In the genomic region with DNA sequence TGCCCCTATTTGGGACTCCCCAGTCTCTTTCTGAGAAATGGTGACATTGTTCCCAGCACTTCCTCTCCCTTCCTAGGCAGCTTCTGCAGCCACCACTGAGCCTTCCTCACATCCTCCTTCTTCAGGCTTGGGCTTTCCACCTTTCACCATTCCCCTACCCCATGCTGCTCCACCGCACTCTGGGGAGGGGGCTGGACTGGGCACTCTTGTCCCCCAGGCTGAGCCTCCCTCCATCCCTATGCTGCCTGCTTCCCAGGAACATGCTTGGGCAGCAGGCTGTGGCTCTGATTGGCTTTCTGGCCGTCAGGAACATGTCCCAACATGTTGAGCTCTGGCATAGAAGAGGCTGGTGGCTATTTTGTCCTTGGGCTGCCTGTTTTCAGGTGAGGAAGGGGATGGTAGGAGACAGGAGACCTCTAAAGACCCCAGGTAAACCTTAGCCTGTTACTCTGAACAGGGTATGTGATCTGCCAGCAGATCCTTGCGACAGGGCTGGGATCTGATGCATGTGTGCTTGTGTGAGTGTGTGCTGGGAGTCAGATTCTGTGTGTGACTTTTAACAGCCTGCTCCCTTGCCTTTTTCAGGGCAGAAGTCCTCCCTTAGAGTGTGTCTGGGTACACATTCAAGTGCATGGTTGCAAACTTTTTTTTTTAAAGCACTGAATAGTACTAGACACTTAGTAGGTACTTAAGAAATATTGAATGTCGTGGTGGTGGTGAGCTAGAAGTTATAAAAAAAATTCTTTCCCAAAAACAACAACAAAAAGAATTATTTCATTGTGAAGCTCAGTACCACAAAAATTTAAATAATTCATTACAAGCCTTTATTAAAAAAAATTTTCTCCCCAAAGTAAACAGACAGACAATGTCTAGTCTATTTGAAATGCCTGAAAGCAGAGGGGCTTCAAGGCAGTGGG, we compare ENCODE assay signal across 2 cellular contexts.
TF ChIP-seq lines count a peak whose summit lies in the region.

No MANE protein-coding gene starts in this region.

TF ChIP-seq in IMR-90, 13 proteins besides CTCF, POLR2A, EP300 and RAD21:
- TF ChIP-seq MAZ (IDR thresholded peaks at IDR 0.05; ENCODE audit: borderline replicate concordance, low read depth, low read length) (no peak), CEBPB (IDR thresholded peaks at IDR 0.05; ENCODE audit: low read depth, low read length) (peak; percentile 51; the same call in 1 of the 2 replicates)

TF ChIP-seq in GM12878, 131 proteins besides CTCF, POLR2A, EP300 and RAD21 (continues in another document):
- peak; percentile 52 for TF ChIP-seq RELB (IDR thresholded peaks at IDR 0.05; ENCODE audit: low read depth)
- TF ChIP-seq ZNF24 (IDR thresholded peaks at IDR 0.05), result no peak
- TF ChIP-seq RB1 (IDR thresholded peaks at IDR 0.05; ENCODE audit: borderline replicate concordance), result 0 out of 2 replicates have a peak, but pooled peaks have one; percentile 44
- no peak for TF ChIP-seq CREB1 (IDR thresholded peaks at IDR 0.05; ENCODE audit: low read depth)
- no peak for TF ChIP-seq BMI1 (IDR thresholded peaks at IDR 0.05; ENCODE audit: borderline replicate concordance)
- peak; percentile 30 for TF ChIP-seq MTA2 (IDR thresholded peaks at IDR 0.05; ENCODE audit: low read depth)
- TF ChIP-seq ZZZ3 (IDR thresholded peaks at IDR 0.05; ENCODE audit: control insufficient read depth, insufficient read length, low read depth), result no peak
- no peak for TF ChIP-seq BACH1 (IDR thresholded peaks at IDR 0.05; ENCODE audit: borderline replicate concordance)
- no peak for TF ChIP-seq SMAD5 (IDR thresholded peaks at IDR 0.05; ENCODE audit: low read depth)
- no peak for TF ChIP-seq CHD4 (IDR thresholded peaks at IDR 0.05)
- peak; percentile 30; the same call in 1 of the 2 replicates for TF ChIP-seq DPF2 (IDR thresholded peaks at IDR 0.05)
- TF ChIP-seq RAD51 (IDR thresholded peaks at IDR 0.05), result no peak
- no peak for TF ChIP-seq PML (IDR thresholded peaks at IDR 0.05; ENCODE audit: low read length)
- TF ChIP-seq, protein P1, sequence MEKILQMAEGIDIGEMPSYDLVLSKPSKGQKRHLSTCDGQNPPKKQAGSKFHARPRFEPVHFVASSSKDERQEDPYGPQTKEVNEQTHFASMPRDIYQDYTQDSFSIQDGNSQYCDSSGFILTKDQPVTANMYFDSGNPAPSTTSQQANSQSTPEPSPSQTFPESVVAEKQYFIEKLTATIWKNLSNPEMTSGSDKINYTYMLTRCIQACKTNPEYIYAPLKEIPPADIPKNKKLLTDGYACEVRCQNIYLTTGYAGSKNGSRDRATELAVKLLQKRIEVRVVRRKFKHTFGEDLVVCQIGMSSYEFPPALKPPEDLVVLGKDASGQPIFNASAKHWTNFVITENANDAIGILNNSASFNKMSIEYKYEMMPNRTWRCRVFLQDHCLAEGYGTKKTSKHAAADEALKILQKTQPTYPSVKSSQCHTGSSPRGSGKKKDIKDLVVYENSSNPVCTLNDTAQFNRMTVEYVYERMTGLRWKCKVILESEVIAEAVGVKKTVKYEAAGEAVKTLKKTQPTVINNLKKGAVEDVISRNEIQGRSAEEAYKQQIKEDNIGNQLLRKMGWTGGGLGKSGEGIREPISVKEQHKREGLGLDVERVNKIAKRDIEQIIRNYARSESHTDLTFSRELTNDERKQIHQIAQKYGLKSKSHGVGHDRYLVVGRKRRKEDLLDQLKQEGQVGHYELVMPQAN (conservative IDR thresholded peaks at IDR 0.05), result no peak
- no peak for TF ChIP-seq KDM1A (IDR thresholded peaks at IDR 0.05; ENCODE audit: borderline replicate concordance)
- TF ChIP-seq RFX5 (IDR thresholded peaks at IDR 0.05; ENCODE audit: low read depth, low read length), result no peak
- TF ChIP-seq BRCA1 (IDR thresholded peaks at IDR 0.05; ENCODE audit: low read depth, low read length), result no peak
- TF ChIP-seq EED (IDR thresholded peaks at IDR 0.05; ENCODE audit: low read depth), result peak; percentile 87
- TF ChIP-seq, protein P2, sequence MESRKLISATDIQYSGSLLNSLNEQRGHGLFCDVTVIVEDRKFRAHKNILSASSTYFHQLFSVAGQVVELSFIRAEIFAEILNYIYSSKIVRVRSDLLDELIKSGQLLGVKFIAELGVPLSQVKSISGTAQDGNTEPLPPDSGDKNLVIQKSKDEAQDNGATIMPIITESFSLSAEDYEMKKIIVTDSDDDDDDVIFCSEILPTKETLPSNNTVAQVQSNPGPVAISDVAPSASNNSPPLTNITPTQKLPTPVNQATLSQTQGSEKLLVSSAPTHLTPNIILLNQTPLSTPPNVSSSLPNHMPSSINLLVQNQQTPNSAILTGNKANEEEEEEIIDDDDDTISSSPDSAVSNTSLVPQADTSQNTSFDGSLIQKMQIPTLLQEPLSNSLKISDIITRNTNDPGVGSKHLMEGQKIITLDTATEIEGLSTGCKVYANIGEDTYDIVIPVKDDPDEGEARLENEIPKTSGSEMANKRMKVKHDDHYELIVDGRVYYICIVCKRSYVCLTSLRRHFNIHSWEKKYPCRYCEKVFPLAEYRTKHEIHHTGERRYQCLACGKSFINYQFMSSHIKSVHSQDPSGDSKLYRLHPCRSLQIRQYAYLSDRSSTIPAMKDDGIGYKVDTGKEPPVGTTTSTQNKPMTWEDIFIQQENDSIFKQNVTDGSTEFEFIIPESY (IDR thresholded peaks at IDR 0.05), result no peak
- 0 out of 2 replicates have a peak, but pooled peaks have one; percentile 20 for TF ChIP-seq NBN (IDR thresholded peaks at IDR 0.05)
- TF ChIP-seq SPI1 (IDR thresholded peaks at IDR 0.05; ENCODE audit: borderline replicate concordance, insufficient read depth, low read depth, low read length), result peak; percentile 82
- 0 out of 2 replicates have a peak, but pooled peaks have one; percentile 22 for TF ChIP-seq ZBED1 (IDR thresholded peaks at IDR 0.05; ENCODE audit: borderline replicate concordance)
- no peak for TF ChIP-seq POU2F2 (IDR thresholded peaks at IDR 0.05; ENCODE audit: borderline replicate concordance, low read depth, low read length)
- no peak for TF ChIP-seq ZNF687 (IDR thresholded peaks at IDR 0.05)
- TF ChIP-seq, protein P3, sequence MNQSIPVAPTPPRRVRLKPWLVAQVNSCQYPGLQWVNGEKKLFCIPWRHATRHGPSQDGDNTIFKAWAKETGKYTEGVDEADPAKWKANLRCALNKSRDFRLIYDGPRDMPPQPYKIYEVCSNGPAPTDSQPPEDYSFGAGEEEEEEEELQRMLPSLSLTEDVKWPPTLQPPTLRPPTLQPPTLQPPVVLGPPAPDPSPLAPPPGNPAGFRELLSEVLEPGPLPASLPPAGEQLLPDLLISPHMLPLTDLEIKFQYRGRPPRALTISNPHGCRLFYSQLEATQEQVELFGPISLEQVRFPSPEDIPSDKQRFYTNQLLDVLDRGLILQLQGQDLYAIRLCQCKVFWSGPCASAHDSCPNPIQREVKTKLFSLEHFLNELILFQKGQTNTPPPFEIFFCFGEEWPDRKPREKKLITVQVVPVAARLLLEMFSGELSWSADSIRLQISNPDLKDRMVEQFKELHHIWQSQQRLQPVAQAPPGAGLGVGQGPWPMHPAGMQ (IDR thresholded peaks at IDR 0.05; ENCODE audit: borderline replicate concordance), result no peak
- TF ChIP-seq BHLHE40 (IDR thresholded peaks at IDR 0.05; ENCODE audit: borderline replicate concordance in 1 of 2, low read depth in 2 of 2, low read length in 1 of 2), result no peak
- no peak for TF ChIP-seq CREM (IDR thresholded peaks at IDR 0.05; ENCODE audit: low read depth)
- no peak for TF ChIP-seq JUND (IDR thresholded peaks at IDR 0.05; ENCODE audit: low read depth, low read length)
- TF ChIP-seq ZNF217 (IDR thresholded peaks at IDR 0.05), result no peak
- TF ChIP-seq SMARCA5 (IDR thresholded peaks at IDR 0.05), result peak; percentile 16; the same call in 1 of the 2 replicates
- TF ChIP-seq EZH2 (IDR thresholded peaks at IDR 0.05; ENCODE audit: borderline replicate concordance, control insufficient read depth, low read depth, low read length), result no peak
- TF ChIP-seq, protein P4, sequence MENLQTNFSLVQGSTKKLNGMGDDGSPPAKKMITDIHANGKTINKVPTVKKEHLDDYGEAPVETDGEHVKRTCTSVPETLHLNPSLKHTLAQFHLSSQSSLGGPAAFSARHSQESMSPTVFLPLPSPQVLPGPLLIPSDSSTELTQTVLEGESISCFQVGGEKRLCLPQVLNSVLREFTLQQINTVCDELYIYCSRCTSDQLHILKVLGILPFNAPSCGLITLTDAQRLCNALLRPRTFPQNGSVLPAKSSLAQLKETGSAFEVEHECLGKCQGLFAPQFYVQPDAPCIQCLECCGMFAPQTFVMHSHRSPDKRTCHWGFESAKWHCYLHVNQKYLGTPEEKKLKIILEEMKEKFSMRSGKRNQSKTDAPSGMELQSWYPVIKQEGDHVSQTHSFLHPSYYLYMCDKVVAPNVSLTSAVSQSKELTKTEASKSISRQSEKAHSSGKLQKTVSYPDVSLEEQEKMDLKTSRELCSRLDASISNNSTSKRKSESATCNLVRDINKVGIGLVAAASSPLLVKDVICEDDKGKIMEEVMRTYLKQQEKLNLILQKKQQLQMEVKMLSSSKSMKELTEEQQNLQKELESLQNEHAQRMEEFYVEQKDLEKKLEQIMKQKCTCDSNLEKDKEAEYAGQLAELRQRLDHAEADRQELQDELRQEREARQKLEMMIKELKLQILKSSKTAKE (IDR thresholded peaks at IDR 0.05; ENCODE audit: low read depth, poor library complexity, severe bottlenecking), result peak; percentile 19
- TF ChIP-seq IRF4 (IDR thresholded peaks at IDR 0.05; ENCODE audit: low read depth, low read length), result no peak
- TF ChIP-seq CHD2 (IDR thresholded peaks at IDR 0.05; ENCODE audit: borderline replicate concordance, low read depth, low read length), result no peak
- TF ChIP-seq BCL11A (IDR thresholded peaks at IDR 0.05; ENCODE audit: low read depth, low read length), result no peak
- no peak for TF ChIP-seq TARDBP (IDR thresholded peaks at IDR 0.05; ENCODE audit: borderline replicate concordance)
- peak; percentile 55 for TF ChIP-seq POLR2AphosphoS5 (IDR thresholded peaks at IDR 0.05; ENCODE audit: low read length)
- no peak for TF ChIP-seq RBBP5 (conservative IDR thresholded peaks at IDR 0.05)
- TF ChIP-seq, protein P5, sequence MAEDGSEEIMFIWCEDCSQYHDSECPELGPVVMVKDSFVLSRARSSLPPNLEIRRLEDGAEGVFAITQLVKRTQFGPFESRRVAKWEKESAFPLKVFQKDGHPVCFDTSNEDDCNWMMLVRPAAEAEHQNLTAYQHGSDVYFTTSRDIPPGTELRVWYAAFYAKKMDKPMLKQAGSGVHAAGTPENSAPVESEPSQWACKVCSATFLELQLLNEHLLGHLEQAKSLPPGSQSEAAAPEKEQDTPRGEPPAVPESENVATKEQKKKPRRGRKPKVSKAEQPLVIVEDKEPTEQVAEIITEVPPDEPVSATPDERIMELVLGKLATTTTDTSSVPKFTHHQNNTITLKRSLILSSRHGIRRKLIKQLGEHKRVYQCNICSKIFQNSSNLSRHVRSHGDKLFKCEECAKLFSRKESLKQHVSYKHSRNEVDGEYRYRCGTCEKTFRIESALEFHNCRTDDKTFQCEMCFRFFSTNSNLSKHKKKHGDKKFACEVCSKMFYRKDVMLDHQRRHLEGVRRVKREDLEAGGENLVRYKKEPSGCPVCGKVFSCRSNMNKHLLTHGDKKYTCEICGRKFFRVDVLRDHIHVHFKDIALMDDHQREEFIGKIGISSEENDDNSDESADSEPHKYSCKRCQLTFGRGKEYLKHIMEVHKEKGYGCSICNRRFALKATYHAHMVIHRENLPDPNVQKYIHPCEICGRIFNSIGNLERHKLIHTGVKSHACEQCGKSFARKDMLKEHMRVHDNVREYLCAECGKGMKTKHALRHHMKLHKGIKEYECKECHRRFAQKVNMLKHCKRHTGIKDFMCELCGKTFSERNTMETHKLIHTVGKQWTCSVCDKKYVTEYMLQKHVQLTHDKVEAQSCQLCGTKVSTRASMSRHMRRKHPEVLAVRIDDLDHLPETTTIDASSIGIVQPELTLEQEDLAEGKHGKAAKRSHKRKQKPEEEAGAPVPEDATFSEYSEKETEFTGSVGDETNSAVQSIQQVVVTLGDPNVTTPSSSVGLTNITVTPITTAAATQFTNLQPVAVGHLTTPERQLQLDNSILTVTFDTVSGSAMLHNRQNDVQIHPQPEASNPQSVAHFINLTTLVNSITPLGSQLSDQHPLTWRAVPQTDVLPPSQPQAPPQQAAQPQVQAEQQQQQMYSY (CRISPR knock-in tag; IDR thresholded peaks at IDR 0.05), result no peak
